21 cellular contexts compared by ENCODE assay signal in genomic region chr2:172377408-172377807, GRCh38.
"Had no signal": no experiment of that assay in that cellular context is flagged by ENCODE, and none has a peak within 500 bp of the region (broad histone marks: within the 10 kb centered on the region; RNA-seq: fewer than 3 reads in every experiment).

No MANE protein-coding gene starts in this region.

- DNase-seq: colonic mucosa; dermis blood vessel endothelial cell; erythroblast; foreskin keratinocyte; islet precursor cell; left lung; mesenchymal stem cell; naive B cell; occipital lobe; pancreas; right lobe of liver; stimulated activated CD4-positive, alpha-beta T cell treated with anti-CD3 and anti-CD28 coated beads, Interleukin-4, amount 100 ng/mL, for 1 hour; stimulated activated CD8-positive, alpha-beta memory T cell treated with anti-CD3 and anti-CD28 coated beads, Interleukin-4, amount 100 ng/mL, for 48 hours; stimulated activated naive CD8-positive, alpha-beta T cell treated with anti-CD3 and anti-CD28 coated beads, Interleukin-15, amount 100 ng/mL, for 72 hours; substantia nigra; transverse colon had no signal

- FAIRE-seq: pancreas had no signal

- H3K27me3 Mint-ChIP-seq: stimulated activated naive CD8-positive, alpha-beta T cell treated with anti-CD3 and anti-CD28 coated beads, Interleukin-15, amount 100 ng/mL, for 72 hours had no signal

- H3K27me3 ChIP-seq: colonic mucosa, foreskin keratinocyte, left lung, pancreas, right lobe of liver, transverse colon had no signal

- H3K27ac Mint-ChIP-seq: naive B cell; stimulated activated effector memory CD8-positive, alpha-beta T cell treated with anti-CD3 and anti-CD28 coated beads, Interleukin-12 subunit alpha, Interleukin-12 subunit beta, amount 100 ng/mL, for 72 hours; stimulated activated naive CD8-positive, alpha-beta T cell treated with anti-CD3 and anti-CD28 coated beads, Interleukin-15, amount 100 ng/mL, for 72 hours had no signal

- H3K36me3 Mint-ChIP-seq: stimulated activated effector memory CD8-positive, alpha-beta T cell treated with anti-CD3 and anti-CD28 coated beads, Interleukin-12 subunit alpha, Interleukin-12 subunit beta, amount 100 ng/mL, for 72 hours had no signal

- H3K36me3 ChIP-seq: colonic mucosa, left lung, pancreas, prostate gland, right lobe of liver, thoracic aorta, transverse colon had no signal

- H3K4me3 Mint-ChIP-seq: nephron; stimulated activated effector memory CD8-positive, alpha-beta T cell treated with anti-CD3 and anti-CD28 coated beads, Interleukin-12 subunit alpha, Interleukin-12 subunit beta, amount 100 ng/mL, for 72 hours; stimulated activated naive CD8-positive, alpha-beta T cell treated with anti-CD3 and anti-CD28 coated beads, Interleukin-15, amount 100 ng/mL, for 72 hours had no signal

- H3K4me3 ChIP-seq: colonic mucosa, left lung, lung, pancreas, prostate gland, right lobe of liver, thoracic aorta, transverse colon had no signal

- H3K4me1 Mint-ChIP-seq: stimulated activated effector memory CD8-positive, alpha-beta T cell treated with anti-CD3 and anti-CD28 coated beads, Interleukin-12 subunit alpha, Interleukin-12 subunit beta, amount 100 ng/mL, for 72 hours; stimulated activated naive CD8-positive, alpha-beta T cell treated with anti-CD3 and anti-CD28 coated beads, Interleukin-15, amount 100 ng/mL, for 72 hours had no signal

- H3K27ac ChIP-seq: colonic mucosa, foreskin keratinocyte, left lung, prostate gland, right lobe of liver, thoracic aorta, transverse colon had no signal

- H3K9me3 ChIP-seq: colonic mucosa, pancreas, prostate gland, right lobe of liver, thoracic aorta, transverse colon had no signal

- ATAC-seq: foreskin keratinocyte; right lobe of liver; stimulated activated effector memory CD8-positive, alpha-beta T cell treated with anti-CD3 and anti-CD28 coated beads, Interleukin-12 subunit alpha, Interleukin-12 subunit beta, amount 100 ng/mL, for 72 hours; stimulated activated naive CD8-positive, alpha-beta T cell treated with anti-CD3 and anti-CD28 coated beads, Interleukin-15, amount 100 ng/mL, for 72 hours had no signal

- H3K4me1 ChIP-seq: prostate gland had no signal
